ENCODE assay signal across 22 cellular contexts in the genomic region with DNA sequence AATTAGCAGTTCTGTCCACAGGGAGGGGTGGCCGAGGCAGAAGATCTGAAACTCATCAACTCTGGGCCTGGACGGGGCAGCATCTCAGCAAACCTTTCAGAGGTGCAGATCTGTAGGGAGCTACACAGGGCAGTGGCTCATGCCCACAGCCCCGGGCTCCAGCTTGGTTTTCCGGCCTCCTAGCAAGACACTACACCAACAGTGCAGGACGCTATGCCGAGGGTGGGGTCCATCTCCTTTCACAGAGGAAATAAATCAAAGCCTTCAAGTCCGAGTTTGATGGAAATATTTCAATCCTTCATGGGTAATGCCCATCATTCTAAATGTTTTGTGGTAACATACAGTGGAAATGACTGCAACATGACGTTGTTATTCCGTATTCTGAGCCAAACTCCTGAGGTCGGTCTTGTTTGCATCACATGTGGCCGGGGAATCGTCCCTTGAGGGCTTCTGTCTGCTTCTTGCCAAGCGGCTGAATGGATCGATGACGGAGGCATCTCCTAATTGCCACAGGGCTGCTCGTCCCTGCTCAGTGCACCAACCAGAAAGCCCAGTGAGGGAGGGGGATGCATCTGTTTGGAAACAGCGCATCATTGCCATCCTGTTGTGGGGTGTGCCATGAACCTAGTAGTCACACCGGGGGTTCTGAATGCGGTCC. TPM values are rescaled to one million over a fixed set of nuclear protein-coding genes. Genes with fewer than 3 reads are reported as not detected.
DNase-seq lines count a peak whose midpoint lies in the region; ATAC-seq, FAIRE-seq and TF ChIP-seq lines count a peak whose summit lies in the region.
"Had no signal": no experiment of that assay in that cellular context is flagged by ENCODE, and none has a peak within 500 bp of the region (broad histone marks: within the 10 kb centered on the region; RNA-seq: fewer than 3 reads in every experiment).

No MANE protein-coding gene starts in this region.

- DNase-seq in AG08395 (ENCODE audit: low spot score) (peak; percentile 53), H7 (peak; percentile 32), H1 (ENCODE audit: low read depth in 1 of 2, low spot score in 2 of 2) (no peak), lower lobe of right lung (peak; percentile 30), globus pallidus (ENCODE audit: low spot score) (no peak), NCI-H446 treated with DMSO at 0.1 percent for 48 hours (lab: John Stamatoyannopoulos, UW) (no peak), MG63 (no peak)
- DNase-seq in stimulated activated CD4-positive, alpha-beta T cell treated with anti-CD3 and anti-CD28 coated beads, Interleukin-2, amount 100 ng/mL, for 24 hours = no peak
- DNase-seq: activated CD8-positive, alpha-beta memory T cell treated with anti-CD3 and anti-CD28 coated beads, Interleukin-2, amount 10 ng/mL, durations not matched to agents 7 days and 5 days; cerebellar nuclear complex; DMS53; effector memory CD8-positive, alpha-beta T cell; foreskin keratinocyte; NCI-H1092 treated with DMSO at 0.1 percent for 48 hours; NCI-H2081; NCI-H510A treated with DMSO at 0.1 percent for 48 hours; stimulated activated CD4-positive, alpha-beta T cell treated with anti-CD3 and anti-CD28 coated beads, Interleukin-12 subunit alpha, Interleukin-12 subunit beta, amount 100 ng/mL, for 4 hours; testis had no signal

- no peaks in the 10 kb centered on the region for H3K79me2 ChIP-seq in H1 (ENCODE audit: control insufficient read depth in 1 of 2, insufficient read depth in 2 of 2, low read length in 2 of 2)

- 0 out of 2 replicates have a peak overlapping the region, but pooled peaks have one; percentile 46 for H2BK15ac ChIP-seq in H1 (ENCODE audit: low read length)

- no peak overlapping the region for H4K91ac ChIP-seq in H1 (replicated peaks; ENCODE audit: insufficient read length, low read length)

- CTCF ChIA-PET in H1 (lab: Charles Lee; ENCODE audit: partially characterized antibody) = no interaction called here

- no peak overlapping the region for H3K56ac ChIP-seq in H1 (replicated peaks; ENCODE audit: insufficient read length, low read depth, low read length)

- H2BK20ac ChIP-seq in H1 (ENCODE audit: low read length) = no peak overlapping the region

- H4K8ac ChIP-seq in H1 (ENCODE audit: extremely low read depth, insufficient read depth, low read length) = no peak overlapping the region

- FAIRE-seq in H1 (lab: Jason Lieb, UNC) = no peak

- H3K4ac ChIP-seq in H1 (replicated peaks; ENCODE audit: insufficient read length, low read depth, low read length) = no peak overlapping the region

- no peak overlapping the region for H4K5ac ChIP-seq in H1 (ENCODE audit: insufficient read length, low read depth, low read length)

- H3K9me3 ChIP-seq in H1 (ENCODE audit: insufficient read depth in 2 of 2, low read depth in 1 of 2, low read length in 1 of 2) (peaks cover 0 to 2% of the 10 kb centered on the region in 2 experiments; a peak in 1 of 4 replicates), lower lobe of right lung (peaks cover 2% of the 10 kb centered on the region), MG63 (no peaks in the 10 kb centered on the region)
- H3K9me3 ChIP-seq: testis had no signal

- ATAC-seq in lower lobe of right lung = no peak
- ATAC-seq: activated CD8-positive, alpha-beta memory T cell treated with anti-CD3 and anti-CD28 coated beads, Interleukin-2, amount 10 ng/mL, durations not matched to agents 7 days and 5 days; effector memory CD8-positive, alpha-beta T cell; foreskin keratinocyte had no signal

- H3K27ac ChIP-seq in H1 (ENCODE audit: low read depth, low read length) = no peak overlapping the region
- no peak overlapping the region for H3K27ac ChIP-seq in lower lobe of right lung
- H3K27ac ChIP-seq: foreskin keratinocyte, RWPE1, testis had no signal

- H3K27me3 ChIP-seq in H7 (ENCODE audit: control insufficient read depth, insufficient read depth, low read length) (no peaks in the 10 kb centered on the region), H1 (replicated peaks in 1 of 4; ENCODE audit: control insufficient read depth in 3 of 4, extremely low read depth in 1 of 4, insufficient read depth in 3 of 4, low read length in 3 of 4) (no peaks in the 10 kb centered on the region; a peak in 1 of 7 replicates), lower lobe of right lung (ENCODE audit: low read depth) (no peaks in the 10 kb centered on the region), MG63 (no peaks in the 10 kb centered on the region)
- H3K27me3 ChIP-seq: testis had no signal

- H2BK12ac ChIP-seq in H1 (ENCODE audit: low read depth, low read length) = peak overlapping the region; percentile 27; the same call in 1 of the 2 replicates

- no peak for TF ChIP-seq POLR2A in H1 (IDR thresholded peaks at IDR 0.05; ENCODE audit: control extremely low read depth in 1 of 2, low read depth in 2 of 2, low read length in 2 of 2)

- no peak overlapping the region for H2BK5ac ChIP-seq in H1 (ENCODE audit: low read depth, low read length)

- no peaks in the 10 kb centered on the region for H3K23me2 ChIP-seq in H1 (ENCODE audit: low read depth, low read length)

- H3K14ac ChIP-seq in H1 (ENCODE audit: insufficient read length) = no peak overlapping the region

- no peak for TF ChIP-seq RAD21 in H1 (IDR thresholded peaks at IDR 0.05 in 1 of 2, conservative IDR thresholded peaks at IDR 0.05 in 1 of 2; ENCODE audit: low read depth in 2 of 2, low read length in 2 of 2)

- no peak overlapping the region for H3K23ac ChIP-seq in H1 (ENCODE audit: insufficient read length)

- no peak overlapping the region for H2AFZ ChIP-seq in H1 (ENCODE audit: low read length)

- no peak for TF ChIP-seq EP300 in H1 (IDR thresholded peaks at IDR 0.05; ENCODE audit: borderline replicate concordance in 1 of 2, low read depth in 2 of 2, low read length in 2 of 2)

- H3K36me3 ChIP-seq in H7 (replicated peaks; ENCODE audit: control insufficient read depth, insufficient read depth, low read length) (no peaks in the 10 kb centered on the region), H1 (ENCODE audit: control insufficient read depth in 2 of 4, insufficient read depth in 4 of 4, low read length in 3 of 4) (no peaks in the 10 kb centered on the region), lower lobe of right lung (no peaks in the 10 kb centered on the region), MG63 (no peaks in the 10 kb centered on the region)

- no peak overlapping the region for H3K9ac ChIP-seq in H1 (replicated peaks in 1 of 4; ENCODE audit: extremely low read depth in 1 of 4, low read depth in 3 of 4, low read length in 3 of 4)

- 95% methylated on average over 19 of the region's 19 CpGs; no CpG with 5 or more reads in 1 of the 2 experiments for WGBS in H1 (ENCODE audit: extremely low coverage in 1 of 2, insufficient coverage in 1 of 2, insufficient read length in 1 of 2, insufficient replicate concordance in 2 of 2, low coverage in 1 of 2, low lambda C conversion rate in 2 of 2, missing lambda C conversion rate in 1 of 2), 2 experiments

- H2BK120ac ChIP-seq in H1 (replicated peaks; ENCODE audit: low read depth, low read length) = no peak overlapping the region

- H3K4me1 ChIP-seq in H1 (replicated peaks in 1 of 4; ENCODE audit: control insufficient read depth in 3 of 4, insufficient read depth in 4 of 4, low read length in 3 of 4) (peaks cover 0 to 4% (median 0%) of the 10 kb centered on the region in 4 experiments; a peak in 2 of 7 replicates), lower lobe of right lung (no peaks in the 10 kb centered on the region)
- H3K4me1 ChIP-seq: foreskin keratinocyte, testis had no signal

- no peak overlapping the region for H3K4me3 ChIP-seq in H7 (ENCODE audit: insufficient read depth, low read depth, low read length)
- no peak overlapping the region for H3K4me3 ChIP-seq in H1 (ENCODE audit: extremely low read depth in 1 of 4, insufficient read depth in 2 of 4, low read depth in 3 of 4, low read length in 4 of 4)
- no peak overlapping the region for H3K4me3 ChIP-seq in lower lobe of right lung
- no peak overlapping the region for H3K4me3 ChIP-seq in MG63
- H3K4me3 ChIP-seq: testis had no signal

- H3K18ac ChIP-seq in H1 (ENCODE audit: extremely low read depth, low read length) = no peak overlapping the region; the same call in 1 of the 2 replicates

- H2AK5ac ChIP-seq in H1 (ENCODE audit: low read depth, low read length) = no peak overlapping the region

- intact Hi-C loops in lower lobe of right lung (cut with DNase I) = no loop called here

- H3K79me1 ChIP-seq in H1 (ENCODE audit: low read depth, low read length) = no peaks in the 10 kb centered on the region

- POLR2A ChIA-PET in H1 (lab: Charles Lee; ENCODE audit: partially characterized antibody) = interaction anchor here (0.6 kb wide), 1 partner anchor 12 kb away, joined by 3 read pairs; no protein-coding TSS in a partner anchor

- TF ChIP-seq CTCF in H1 (IDR thresholded peaks at IDR 0.05; ENCODE audit: control extremely low read depth in 1 of 3, insufficient read depth in 1 of 3, low read depth in 1 of 3, low read length in 3 of 3) (no peak), lower lobe of right lung (IDR thresholded peaks at IDR 0.05) (no peak)

- no peaks in the 10 kb centered on the region for H4K20me1 ChIP-seq in H1 (replicated peaks in 1 of 2; ENCODE audit: control insufficient read depth in 1 of 2, insufficient read depth in 2 of 2, low read length in 2 of 2)

- no peak overlapping the region for H3K4me2 ChIP-seq in H1 (ENCODE audit: insufficient read depth in 1 of 2, low read depth in 2 of 2, low read length in 2 of 2)

TF ChIP-seq in H1, 55 proteins besides CTCF, POLR2A, EP300 and RAD21 (continues in another document):
- TF ChIP-seq YY1 (IDR thresholded peaks at IDR 0.05; ENCODE audit: low read depth, low read length) (no peak), HDAC2 (IDR thresholded peaks at IDR 0.05; ENCODE audit: borderline replicate concordance in 1 of 2, low read depth in 2 of 2, low read length in 2 of 2) (no peak), TEAD4 (IDR thresholded peaks at IDR 0.05; ENCODE audit: low read depth, low read length) (no peak)

RNA-seq across cellular contexts. Expression of gene LINC01488, which starts 30.0 kb away (rescaled TPM):
- not detected in 2 replicates for total RNA-seq in H7 (2014; rRNA removed; shearing (Covaris generic))
- total RNA-seq in H1 (2021; fragmentation: NEBNext Ultra II Directional; extraction: Animal tissue kit (Norgen Biotek cat#: 25700)) = not detected in 2 replicates
- 0.03 TPM in 1 of 2 replicates, not detected in the other for polyA plus RNA-seq in H1 (2011; rRNA removed)
- not detected for polyA plus RNA-seq in H1 (2011; cell fraction: cytosol; rRNA removed)
- not detected for polyA plus RNA-seq in H1 (2011; cell fraction: nucleus; rRNA removed)
- polyA plus RNA-seq in H1 (2012, experiment 1 of 2) = not detected in 4 replicates
- polyA plus RNA-seq in H1 (2012, experiment 2 of 2) = not detected
- polyA plus RNA-seq in H1 (2013, experiment 1 of 2) = not detected
- not detected for polyA plus RNA-seq in H1 (2013, experiment 2 of 2)
- polyA minus RNA-seq in H1 (2011; rRNA and poly(A)+ RNA removed) = not detected in 2 replicates
- polyA minus RNA-seq in H1 (2011; cell fraction: cytosol; rRNA and poly(A)+ RNA removed) = not detected
- polyA minus RNA-seq in H1 (2011; cell fraction: nucleus; rRNA and poly(A)+ RNA removed) = not detected
- total RNA-seq in lower lobe of right lung = not detected
- total RNA-seq in MG63 (2014; rRNA removed; shearing (Covaris generic); ENCODE audit: low replicate concordance) = not detected in 2 replicates
- total RNA-seq: activated CD8-positive, alpha-beta memory T cell treated with anti-CD3 and anti-CD28 coated beads, Interleukin-2, amount 10 ng/mL, durations not matched to agents 7 days and 5 days; CD8-positive, alpha-beta memory T cell; foreskin keratinocyte; natural killer cell treated with Interleukin-12 subunit alpha and Interleukin-12 subunit beta and Interleukin-15 and Interleukin-18, amount 100 ng/mL, for 72 hours; pulmonary artery endothelial cell; testis had no signal
- polyA plus RNA-seq: CD8-positive, alpha-beta memory T cell; foreskin keratinocyte had no signal

Comparison
In these comparisons a context has a peak if more than half of its experiments do, and no peak if none do; other contexts are left out.
1. DNase-seq: peak in AG08395 (single experiment), H7 (single experiment) and lower lobe of right lung (single experiment); none in H1 (0 of 2), globus pallidus (single experiment), stimulated activated CD4-positive, alpha-beta T cell treated with anti-CD3 and anti-CD28 coated beads, Interleukin-2, amount 100 ng/mL, for 24 hours (0 of 2), NCI-H446 treated with DMSO at 0.1 percent for 48 hours (single experiment) and MG63 (single experiment).